In genomic region chr5:38607396-38607795, GRCh38 we compare ENCODE assay signal across 13 cellular contexts. TPM values are rescaled to one million over a fixed set of nuclear protein-coding genes. Genes with fewer than 3 reads are reported as not detected.
DNase-seq lines count a peak whose midpoint lies in the region; TF ChIP-seq lines count a peak whose summit lies in the region.
"Had no signal": no experiment of that assay in that cellular context is flagged by ENCODE, and none has a peak within 500 bp of the region (broad histone marks: within the 10 kb centered on the region; RNA-seq: fewer than 3 reads in every experiment).

No MANE protein-coding gene starts in this region.

- H2BK120ac ChIP-seq in neuronal stem cell (ENCODE audit: low read depth, low read length), result no peak overlapping the region

- DNase-seq in Calu3 (no peak), NCI-H460 (ENCODE audit: extremely low read depth, low read depth) (peak; percentile 34), cardiac fibroblast (ENCODE audit: low read depth in 2 of 2) (peak; percentile 95 to 96), neuronal stem cell (ENCODE audit: low spot score) (no peak), LoVo (ENCODE audit: low spot score) (no peak), NCI-H2029 treated with DMSO at 0.1 percent for 48 hours (lab: John Stamatoyannopoulos, UW) (no peak), KBM-7 (no peak)
- DNase-seq in activated naive CD4-positive, alpha-beta T cell treated with anti-CD3 and anti-CD28 coated beads, Interleukin-2, amount 50 U/mL, for 16 hours, result no peak
- DNase-seq: activated CD4-positive, alpha-beta T cell treated with anti-CD3 and anti-CD28 coated beads for 48 hours; activated naive CD8-positive, alpha-beta T cell treated with anti-CD3 and anti-CD28 coated beads, Interleukin-2, amount 10 ng/mL, durations not matched to agents 7 days and 5 days; esophagus squamous epithelium; NCI-H1105 had no signal

- H3K27me3 Mint-ChIP-seq in Calu3 (ENCODE audit: unreplicated experiment), result no peaks in the 10 kb centered on the region

- no peak overlapping the region for H3K4me2 ChIP-seq in neuronal stem cell (ENCODE audit: insufficient read depth, low read length, poor library complexity, severe bottlenecking)

- in situ Hi-C loops in KBM-7 (cut with MboI; ENCODE audit: low pct_unique_long_range_greater_than_20kb, low sequenced_read_pairs), result no loop called here

- no peaks in the 10 kb centered on the region for H3K36me3 ChIP-seq in neuronal stem cell (replicated peaks in 1 of 2; ENCODE audit: control insufficient read depth in 2 of 2, insufficient read depth in 2 of 2, low read length in 2 of 2)
- H3K36me3 ChIP-seq: esophagus squamous epithelium had no signal

- H3K4me1 ChIP-seq in neuronal stem cell (ENCODE audit: control insufficient read depth in 2 of 2, insufficient read depth in 1 of 2, low read depth in 1 of 2, low read length in 2 of 2), result peaks cover 0 to 6% of the 10 kb centered on the region in 2 donors
- H3K4me1 ChIP-seq: esophagus squamous epithelium had no signal

- H2AK5ac ChIP-seq in neuronal stem cell (ENCODE audit: low read depth, low read length), result no peak overlapping the region

- H3K23ac ChIP-seq in neuronal stem cell (ENCODE audit: low read depth, low read length, poor library complexity), result no peak overlapping the region

- H3K9me3 ChIP-seq in neuronal stem cell (replicated peaks in 1 of 2; ENCODE audit: control insufficient read depth in 2 of 2, insufficient read depth in 1 of 2, low read depth in 1 of 2, low read length in 2 of 2), result no peaks in the 10 kb centered on the region
- H3K9me3 ChIP-seq: esophagus squamous epithelium had no signal

- H3K9ac ChIP-seq in neuronal stem cell (ENCODE audit: low read depth, low read length, poor library complexity), result no peak overlapping the region

- H2BK12ac ChIP-seq in neuronal stem cell (ENCODE audit: low read length), result no peak overlapping the region

- H3K27ac ChIP-seq in neuronal stem cell (replicated peaks; ENCODE audit: low read length), result no peak overlapping the region
- H3K27ac ChIP-seq: esophagus squamous epithelium, skin epidermis had no signal

- H3K4me1 Mint-ChIP-seq in Calu3 (ENCODE audit: low read depth, unreplicated experiment), result peaks cover 28% of the 10 kb centered on the region
- H3K4me1 Mint-ChIP-seq: activated naive CD8-positive, alpha-beta T cell treated with anti-CD3 and anti-CD28 coated beads, Interleukin-2, amount 10 ng/mL, durations not matched to agents 7 days and 5 days had no signal

- BruUV-seq in Calu3 (replicated peaks; lab: Mats Ljungman, UMichigan), result no TSS peak

- CTCF ChIA-PET in Calu3 (lab: Charles Lee), result interaction anchor here (1.0 to 1.9 kb wide), 3 partner anchors 9 to 31 kb away, joined by 3 to 8 read pairs (median 5); no protein-coding TSS in a partner anchor

- H3K4ac ChIP-seq in neuronal stem cell (ENCODE audit: low read length), result no peak overlapping the region

- no CpG with 5 or more reads among the region's 3 CpGs for WGBS in neuronal stem cell (ENCODE audit: extremely low coverage in 2 of 2, insufficient read length in 2 of 2, insufficient replicate concordance in 1 of 2), 2 donors

- H3K27me3 ChIP-seq in neuronal stem cell (ENCODE audit: control insufficient read depth in 3 of 3, insufficient read depth in 3 of 3, low read depth in 1 of 3, low read length in 3 of 3), result no peaks in the 10 kb centered on the region
- H3K27me3 ChIP-seq: esophagus squamous epithelium had no signal

- H3K27ac Mint-ChIP-seq in Calu3 (ENCODE audit: unreplicated experiment), result peak overlapping the region; percentile 5
- H3K27ac Mint-ChIP-seq: activated naive CD8-positive, alpha-beta T cell treated with anti-CD3 and anti-CD28 coated beads, Interleukin-2, amount 10 ng/mL, durations not matched to agents 7 days and 5 days had no signal

- no peaks in the 10 kb centered on the region for H3K79me1 ChIP-seq in neuronal stem cell (ENCODE audit: low read depth, low read length)

- H2BK5ac ChIP-seq in neuronal stem cell (ENCODE audit: low read length), result no peak overlapping the region

- H4K8ac ChIP-seq in neuronal stem cell (ENCODE audit: low read depth, low read length), result no peak overlapping the region

- H2BK15ac ChIP-seq in neuronal stem cell (ENCODE audit: low read length), result no peak overlapping the region

- H3K36me3 Mint-ChIP-seq in Calu3 (ENCODE audit: insufficient read depth, unreplicated experiment), result no peaks in the 10 kb centered on the region
- H3K36me3 Mint-ChIP-seq: activated naive CD8-positive, alpha-beta T cell treated with anti-CD3 and anti-CD28 coated beads, Interleukin-2, amount 10 ng/mL, durations not matched to agents 7 days and 5 days had no signal

- H3K9me3 Mint-ChIP-seq in Calu3 (ENCODE audit: low read depth, unreplicated experiment), result no peaks in the 10 kb centered on the region
- H3K9me3 Mint-ChIP-seq: activated naive CD8-positive, alpha-beta T cell treated with anti-CD3 and anti-CD28 coated beads, Interleukin-2, amount 10 ng/mL, durations not matched to agents 7 days and 5 days had no signal

- no peak overlapping the region for H3K18ac ChIP-seq in neuronal stem cell (ENCODE audit: low read length)

- intact Hi-C loops in Calu3 (cut with micrococcal nuclease; ENCODE audit: unreplicated experiment), result no loop called here

- no peak overlapping the region for H3K4me3 Mint-ChIP-seq in Calu3 (ENCODE audit: low read depth, unreplicated experiment)
- H3K4me3 Mint-ChIP-seq: activated naive CD8-positive, alpha-beta T cell treated with anti-CD3 and anti-CD28 coated beads, Interleukin-2, amount 10 ng/mL, durations not matched to agents 7 days and 5 days had no signal

- H3K14ac ChIP-seq in neuronal stem cell (ENCODE audit: low read length), result no peak overlapping the region

- no peak overlapping the region for H4K91ac ChIP-seq in neuronal stem cell (ENCODE audit: low read depth, low read length, poor library complexity)

- H3K4me3 ChIP-seq in cardiac fibroblast (replicated peaks in 1 of 2; ENCODE audit: low read depth in 2 of 2, low read length in 2 of 2), result no peak overlapping the region
- H3K4me3 ChIP-seq in neuronal stem cell (ENCODE audit: low read length in 2 of 2), result no peak overlapping the region
- H3K4me3 ChIP-seq: esophagus squamous epithelium, skin epidermis had no signal

- H2AFZ ChIP-seq in neuronal stem cell (ENCODE audit: low read length), result peak overlapping the region; percentile 58

- TF ChIP-seq CTCF in Calu3 (IDR thresholded peaks at IDR 0.05; ENCODE audit: unreplicated experiment) (no peak), cardiac fibroblast (IDR thresholded peaks at IDR 0.05; ENCODE audit: low read depth, low read length) (no peak)

RNA-seq across cellular contexts. Expression of gene LIFR, which starts 51.0 kb away (rescaled TPM):
- total RNA-seq in Calu3 (2022), result 7.6 and 7.9 TPM in 2 replicates
- 62.4 and 67.3 TPM in 2 replicates for total RNA-seq in NCI-H460 (2014; rRNA removed; shearing (Covaris generic))
- 17.1 and 26.0 TPM in 2 replicates for polyA plus RNA-seq in NCI-H460 (2014; cell fraction: nucleus; rRNA removed)
- 2.1 TPM for polyA plus RNA-seq in neuronal stem cell (2013, experiment 1 of 2)
- 2.0 TPM for polyA plus RNA-seq in neuronal stem cell (2013, experiment 2 of 2)
- total RNA-seq: activated naive CD8-positive, alpha-beta T cell treated with anti-CD3 and anti-CD28 coated beads, Interleukin-2, amount 10 ng/mL, durations not matched to agents 7 days and 5 days had no signal

Comparison
In these comparisons a context has a peak if more than half of its experiments do, and no peak if none do; other contexts are left out.
1. DNase-seq: peak in NCI-H460 (single experiment) and cardiac fibroblast (2 of 2); none in Calu3 (single experiment), neuronal stem cell (single experiment), LoVo (single experiment), NCI-H2029 treated with DMSO at 0.1 percent for 48 hours (single experiment), KBM-7 (single experiment) and activated naive CD4-positive, alpha-beta T cell treated with anti-CD3 and anti-CD28 coated beads, Interleukin-2, amount 50 U/mL, for 16 hours (single experiment).